ENCODE assay signal across 31 cellular contexts in genomic region chr1:17260264-17260663, GRCh38. TPM values are rescaled to one million over a fixed set of nuclear protein-coding genes. Genes with fewer than 3 reads are reported as not detected.
"Had no signal": no experiment of that assay in that cellular context is flagged by ENCODE, and none has a peak within 500 bp of the region (broad histone marks: within the 10 kb centered on the region; RNA-seq: fewer than 3 reads in every experiment).

No MANE protein-coding gene starts in this region.

- H3K27me3 ChIP-seq: body of pancreas, foreskin keratinocyte had no signal

- H3K4me1 ChIP-seq: body of pancreas, esophagus muscularis mucosa, gastrocnemius medialis, heart left ventricle had no signal

- H3K36me3 ChIP-seq: esophagus muscularis mucosa, gastrocnemius medialis, heart left ventricle had no signal

- H3K9me3 Mint-ChIP-seq: activated CD4-positive, alpha-beta memory T cell treated with anti-CD3 and anti-CD28 coated beads, Interleukin-2, amount 10 ng/mL, durations not matched to agents 7 days and 5 days; activated CD4-positive, alpha-beta T cell treated with anti-CD3 and anti-CD28 coated beads, Interleukin-2, amount 10 ng/mL, durations not matched to agents 7 days and 5 days; activated naive CD4-positive, alpha-beta T cell treated with anti-CD3 and anti-CD28 coated beads, Interleukin-2, amount 10 ng/mL, durations not matched to agents 7 days and 5 days; activated naive CD4-positive, alpha-beta T cell treated with anti-CD3 and anti-CD28 coated beads, Interleukin-2, amount 50 U/mL, for 72 hours; activated naive CD8-positive, alpha-beta T cell treated with anti-CD3 and anti-CD28 coated beads, Interleukin-2, amount 10 ng/mL, durations not matched to agents 7 days and 5 days; activated T-cell treated with anti-CD3 and anti-CD28 coated beads, Interleukin-2, amount 50 U/mL, for 24 hours; effector memory CD8-positive, alpha-beta T cell had no signal

- H3K27ac Mint-ChIP-seq: activated CD4-positive, alpha-beta memory T cell treated with anti-CD3 and anti-CD28 coated beads, Interleukin-2, amount 10 ng/mL, durations not matched to agents 7 days and 5 days; activated CD4-positive, alpha-beta T cell treated with anti-CD3 and anti-CD28 coated beads for 36 hours; activated CD4-positive, alpha-beta T cell treated with anti-CD3 and anti-CD28 coated beads, Interleukin-2, amount 10 ng/mL, durations not matched to agents 7 days and 5 days; activated naive CD4-positive, alpha-beta T cell treated with anti-CD3 and anti-CD28 coated beads, Interleukin-2, amount 10 ng/mL, durations not matched to agents 7 days and 5 days; activated naive CD4-positive, alpha-beta T cell treated with anti-CD3 and anti-CD28 coated beads, Interleukin-2, amount 50 U/mL, for 72 hours; activated naive CD8-positive, alpha-beta T cell treated with anti-CD3 and anti-CD28 coated beads, Interleukin-2, amount 10 ng/mL, durations not matched to agents 7 days and 5 days; activated T-cell treated with anti-CD3 and anti-CD28 coated beads, Interleukin-2, amount 50 U/mL, for 24 hours; activated T-cell treated with anti-CD3 and anti-CD28 coated beads, Interleukin-2, amount 50 U/mL, for 72 hours; effector memory CD8-positive, alpha-beta T cell had no signal

- DNase-seq: activated CD4-positive, alpha-beta memory T cell treated with anti-CD3 and anti-CD28 coated beads, Interleukin-2, amount 10 ng/mL, durations not matched to agents 7 days and 5 days; activated CD4-positive, alpha-beta T cell treated with anti-CD3 and anti-CD28 coated beads for 36 hours; activated CD4-positive, alpha-beta T cell treated with anti-CD3 and anti-CD28 coated beads, Interleukin-2, amount 10 ng/mL, durations not matched to agents 7 days and 5 days; activated CD4-positive, alpha-beta T cell treated with anti-CD3 and anti-CD28 coated beads, Interleukin-2, amount 50 U/mL, for 4 hours; activated CD4-positive, CD25-positive, alpha-beta regulatory T cell; activated CD4-positive, CD25-positive, alpha-beta regulatory T cell treated with anti-CD3 and anti-CD28 coated beads, Interleukin-2, amount 50 U/mL, for 72 hours; activated CD8-positive, alpha-beta memory T cell treated with anti-CD3 and anti-CD28 coated beads, Interleukin-2, amount 50 U/mL, for 48 hours; activated gamma-delta T cell; activated naive CD4-positive, alpha-beta T cell; activated naive CD4-positive, alpha-beta T cell treated with anti-CD3 and anti-CD28 coated beads, Interleukin-2, amount 10 ng/mL, durations not matched to agents 7 days and 5 days; activated naive CD8-positive, alpha-beta T cell treated with anti-CD3 and anti-CD28 coated beads, Interleukin-2, amount 10 ng/mL, durations not matched to agents 7 days and 5 days; activated T-cell treated with anti-CD3 and anti-CD28 coated beads for 4 hours; activated T-cell treated with anti-CD3 and anti-CD28 coated beads, Interleukin-2, amount 50 U/mL, for 24 hours; activated T-cell treated with anti-CD3 and anti-CD28 coated beads, Interleukin-2, amount 50 U/mL, for 72 hours; amygdala; aorta; body of pancreas; caudate nucleus; cortex of kidney; dermis blood vessel endothelial cell; effector CD4-positive, alpha-beta T cell; effector memory CD8-positive, alpha-beta T cell; erythroblast; foreskin keratinocyte; gastrocnemius medialis; glutamatergic neuron; heart left ventricle; T-helper 2 cell had no signal

- H3K27ac ChIP-seq: body of pancreas, esophagus muscularis mucosa, foreskin keratinocyte, gastrocnemius medialis, heart left ventricle had no signal

- H3K4me3 Mint-ChIP-seq: activated CD4-positive, alpha-beta memory T cell treated with anti-CD3 and anti-CD28 coated beads, Interleukin-2, amount 10 ng/mL, durations not matched to agents 7 days and 5 days; activated CD4-positive, alpha-beta T cell treated with anti-CD3 and anti-CD28 coated beads for 36 hours; activated CD4-positive, alpha-beta T cell treated with anti-CD3 and anti-CD28 coated beads, Interleukin-2, amount 10 ng/mL, durations not matched to agents 7 days and 5 days; activated naive CD4-positive, alpha-beta T cell treated with anti-CD3 and anti-CD28 coated beads, Interleukin-2, amount 10 ng/mL, durations not matched to agents 7 days and 5 days; activated naive CD8-positive, alpha-beta T cell treated with anti-CD3 and anti-CD28 coated beads, Interleukin-2, amount 10 ng/mL, durations not matched to agents 7 days and 5 days; activated T-cell treated with anti-CD3 and anti-CD28 coated beads, Interleukin-2, amount 50 U/mL, for 24 hours; activated T-cell treated with anti-CD3 and anti-CD28 coated beads, Interleukin-2, amount 50 U/mL, for 72 hours; effector memory CD8-positive, alpha-beta T cell had no signal

- H3K4me1 Mint-ChIP-seq: activated CD4-positive, alpha-beta memory T cell treated with anti-CD3 and anti-CD28 coated beads, Interleukin-2, amount 10 ng/mL, durations not matched to agents 7 days and 5 days; activated CD4-positive, alpha-beta T cell treated with anti-CD3 and anti-CD28 coated beads for 36 hours; activated CD4-positive, alpha-beta T cell treated with anti-CD3 and anti-CD28 coated beads, Interleukin-2, amount 10 ng/mL, durations not matched to agents 7 days and 5 days; activated naive CD4-positive, alpha-beta T cell treated with anti-CD3 and anti-CD28 coated beads, Interleukin-2, amount 10 ng/mL, durations not matched to agents 7 days and 5 days; activated naive CD8-positive, alpha-beta T cell treated with anti-CD3 and anti-CD28 coated beads, Interleukin-2, amount 10 ng/mL, durations not matched to agents 7 days and 5 days had no signal

- H3K4me3 ChIP-seq: body of pancreas, esophagus muscularis mucosa, gastrocnemius medialis, heart left ventricle had no signal

- H3K36me3 Mint-ChIP-seq: activated naive CD4-positive, alpha-beta T cell treated with anti-CD3 and anti-CD28 coated beads, Interleukin-2, amount 10 ng/mL, durations not matched to agents 7 days and 5 days; activated naive CD4-positive, alpha-beta T cell treated with anti-CD3 and anti-CD28 coated beads, Interleukin-2, amount 50 U/mL, for 72 hours; activated naive CD8-positive, alpha-beta T cell treated with anti-CD3 and anti-CD28 coated beads, Interleukin-2, amount 10 ng/mL, durations not matched to agents 7 days and 5 days had no signal

- H3K9me3 ChIP-seq: body of pancreas, gastrocnemius medialis had no signal

RNA-seq across cellular contexts. Expression of gene PADI3, which starts 11.4 kb away (rescaled TPM):
- total RNA-seq: activated CD4-positive, alpha-beta memory T cell treated with anti-CD3 and anti-CD28 coated beads, Interleukin-2, amount 10 ng/mL, durations not matched to agents 7 days and 5 days; activated CD4-positive, alpha-beta T cell treated with anti-CD3 and anti-CD28 coated beads for 36 hours; activated CD4-positive, alpha-beta T cell treated with anti-CD3 and anti-CD28 coated beads, Interleukin-2, amount 10 ng/mL, durations not matched to agents 7 days and 5 days; activated naive CD4-positive, alpha-beta T cell treated with anti-CD3 and anti-CD28 coated beads, Interleukin-2, amount 50 U/mL, for 72 hours; activated naive CD8-positive, alpha-beta T cell treated with anti-CD3 and anti-CD28 coated beads, Interleukin-2, amount 10 ng/mL, durations not matched to agents 7 days and 5 days; activated T-cell treated with anti-CD3 and anti-CD28 coated beads, Interleukin-2, amount 50 U/mL, for 72 hours; aorta; body of pancreas; chondrocyte; dermis blood vessel endothelial cell; esophagus muscularis mucosa; gastrocnemius medialis; heart left ventricle had no signal
- polyA plus RNA-seq: aorta, heart left ventricle had no signal

RNA-seq across cellular contexts. Expression of gene PADI4, which starts 47.7 kb away (rescaled TPM):
- total RNA-seq: activated CD4-positive, alpha-beta memory T cell treated with anti-CD3 and anti-CD28 coated beads, Interleukin-2, amount 10 ng/mL, durations not matched to agents 7 days and 5 days; body of pancreas; chondrocyte; dermis blood vessel endothelial cell; foreskin keratinocyte; gastrocnemius medialis had no signal
- polyA plus RNA-seq: aorta had no signal

RNA-seq across cellular contexts. Expression of gene PADI1, which starts 55.3 kb away (rescaled TPM):
- total RNA-seq: activated CD4-positive, alpha-beta memory T cell treated with anti-CD3 and anti-CD28 coated beads, Interleukin-2, amount 10 ng/mL, durations not matched to agents 7 days and 5 days; activated CD4-positive, alpha-beta T cell treated with anti-CD3 and anti-CD28 coated beads for 36 hours; activated CD4-positive, alpha-beta T cell treated with anti-CD3 and anti-CD28 coated beads, Interleukin-2, amount 10 ng/mL, durations not matched to agents 7 days and 5 days; activated naive CD4-positive, alpha-beta T cell treated with anti-CD3 and anti-CD28 coated beads, Interleukin-2, amount 50 U/mL, for 72 hours; activated naive CD8-positive, alpha-beta T cell treated with anti-CD3 and anti-CD28 coated beads, Interleukin-2, amount 10 ng/mL, durations not matched to agents 7 days and 5 days; activated T-cell treated with anti-CD3 and anti-CD28 coated beads, Interleukin-2, amount 50 U/mL, for 72 hours; aorta; body of pancreas; gastrocnemius medialis; heart left ventricle had no signal
